ENCODE assay signal across 8 cellular contexts in genomic region chr19:7533925-7534480, GRCh38. TPM values are rescaled to one million over a fixed set of nuclear protein-coding genes. Genes with fewer than 3 reads are reported as not detected.
DNase-seq lines count a peak whose midpoint lies in the region; ATAC-seq and TF ChIP-seq lines count a peak whose summit lies in the region.

No MANE protein-coding gene starts in this region.

- H3K27ac Mint-ChIP-seq in neural crest cell (ENCODE audit: unreplicated experiment), result peak overlapping the region; percentile 96
- peak overlapping the region; percentile 83 for H3K27ac Mint-ChIP-seq in stimulated activated naive CD8-positive, alpha-beta T cell treated with anti-CD3 and anti-CD28 coated beads, Interleukin-15, Interleukin-2, amounts not matched to agents 100 ng/mL and 50 ng/mL, for 24 hours

- POLR2A ChIA-PET in GM10248 (lab: Yijun Ruan, JAX), result interaction anchor here (3.5 kb wide), 1 partner anchor 11 kb away, joined by 16 read pairs; the partner anchor contains the start of gene MCOLN1

- H3K79me2 ChIP-seq in Loucy (ENCODE audit: insufficient read depth, low read length), result no peaks in the 10 kb centered on the region

- no peaks in the 10 kb centered on the region for H3K27me3 ChIP-seq in Loucy (ENCODE audit: insufficient read depth, low read length, poor library complexity, severe bottlenecking)

- H3K4me3 ChIP-seq in Loucy (ENCODE audit: low read length, poor library complexity, severe bottlenecking) (peak overlapping the region; percentile 89), foreskin fibroblast (ENCODE audit: low read depth in 1 of 2, low read length in 2 of 2) (peak overlapping the region; percentile 81 to 93)

- H3K36me3 ChIP-seq in Loucy (ENCODE audit: insufficient read depth, low read length), result no peaks in the 10 kb centered on the region

- H3K4me2 ChIP-seq in Loucy (ENCODE audit: low read depth, low read length, poor library complexity, severe bottlenecking), result peak overlapping the region; percentile 98

- H3K4me1 ChIP-seq in Loucy (ENCODE audit: insufficient read depth, low read length, poor library complexity, severe bottlenecking), result no peaks in the 10 kb centered on the region

- DNase-seq in GM10248 (ENCODE audit: extremely low spot score) (peak; percentile 94), SHP77 treated with DMSO at 0.1 percent for 48 hours (lab: John Stamatoyannopoulos, UW) (peak; percentile 27), foreskin fibroblast (peak; percentile 87 to 97), neural crest cell (ENCODE audit: low read depth, low spot score) (peak; percentile 64)
- peak; percentile 61 to 82 (median 68) for DNase-seq in activated naive CD4-positive, alpha-beta T cell (lab: John Stamatoyannopoulos, UW)

- H2AFZ ChIP-seq in Loucy (ENCODE audit: low read length), result peak overlapping the region; percentile 96

- H3K9me2 ChIP-seq in Loucy (replicated peaks; ENCODE audit: low read depth, low read length), result no peaks in the 10 kb centered on the region

- H3K36me3 Mint-ChIP-seq in neural crest cell (ENCODE audit: low read depth), result no peaks in the 10 kb centered on the region
- peaks cover 18% of the 10 kb centered on the region for H3K36me3 Mint-ChIP-seq in stimulated activated naive CD8-positive, alpha-beta T cell treated with anti-CD3 and anti-CD28 coated beads, Interleukin-15, Interleukin-2, amounts not matched to agents 100 ng/mL and 50 ng/mL, for 24 hours (ENCODE audit: low read depth)

- H3K27me3 Mint-ChIP-seq in neural crest cell (ENCODE audit: low read depth), result no peaks in the 10 kb centered on the region
- H3K27me3 Mint-ChIP-seq in stimulated activated naive CD8-positive, alpha-beta T cell treated with anti-CD3 and anti-CD28 coated beads, Interleukin-15, Interleukin-2, amounts not matched to agents 100 ng/mL and 50 ng/mL, for 24 hours, result no peaks in the 10 kb centered on the region

- H3K9ac ChIP-seq in Loucy (ENCODE audit: low read depth, low read length, poor library complexity, severe bottlenecking), result peak overlapping the region; percentile 82

- TF ChIP-seq CTCF in GM10248 (IDR thresholded peaks at IDR 0.05; ENCODE audit: control extremely low read depth, extremely low read depth, low read depth, missing control alignments) (no peak), Loucy (conservative IDR thresholded peaks at IDR 0.05; ENCODE audit: low read length) (no peak), foreskin fibroblast (IDR thresholded peaks at IDR 0.05; ENCODE audit: low read depth, low read length) (no peak), neural crest cell (conservative IDR thresholded peaks at IDR 0.05) (no peak)

- ATAC-seq in HG02938 (IDR thresholded peaks at IDR 0.05; ENCODE audit: unreplicated experiment), result no peak

- no peaks in the 10 kb centered on the region for H3F3A ChIP-seq in Loucy (ENCODE audit: low read depth)

- peaks cover 20% of the 10 kb centered on the region for H3K4me1 Mint-ChIP-seq in neural crest cell
- peaks cover 23% of the 10 kb centered on the region for H3K4me1 Mint-ChIP-seq in stimulated activated naive CD8-positive, alpha-beta T cell treated with anti-CD3 and anti-CD28 coated beads, Interleukin-15, Interleukin-2, amounts not matched to agents 100 ng/mL and 50 ng/mL, for 24 hours (ENCODE audit: low read depth)

- H3K9me3 ChIP-seq in Loucy (ENCODE audit: insufficient read depth, low read depth, low read length), result no peaks in the 10 kb centered on the region

- no peaks in the 10 kb centered on the region for H3K9me3 Mint-ChIP-seq in neural crest cell
- H3K9me3 Mint-ChIP-seq in stimulated activated naive CD8-positive, alpha-beta T cell treated with anti-CD3 and anti-CD28 coated beads, Interleukin-15, Interleukin-2, amounts not matched to agents 100 ng/mL and 50 ng/mL, for 24 hours, result no peaks in the 10 kb centered on the region

- CTCF ChIA-PET in GM10248 (lab: Yijun Ruan, JAX), result interaction anchor here (1.0 to 1.1 kb wide), 2 partner anchors 34 to 266 kb away, joined by 3 read pairs; no protein-coding TSS in a partner anchor

- peak overlapping the region; percentile 99 for H3K4me3 Mint-ChIP-seq in neural crest cell
- H3K4me3 Mint-ChIP-seq in stimulated activated naive CD8-positive, alpha-beta T cell treated with anti-CD3 and anti-CD28 coated beads, Interleukin-15, Interleukin-2, amounts not matched to agents 100 ng/mL and 50 ng/mL, for 24 hours, result peak overlapping the region; percentile 94

- H4K20me1 ChIP-seq in Loucy (ENCODE audit: insufficient read depth, low read length, poor library complexity, severe bottlenecking), result no peaks in the 10 kb centered on the region

RNA-seq across cellular contexts. Expression of gene PNPLA6, which starts 1.5 kb away (rescaled TPM):
- 72.1 and 74.7 TPM in 2 replicates for total RNA-seq in neural crest cell

RNA-seq across cellular contexts. Expression of gene MCOLN1, which starts 11.6 kb away (rescaled TPM):
- 24.4 and 26.7 TPM in 2 replicates for total RNA-seq in neural crest cell

RNA-seq across cellular contexts. Expression of gene ZNF358, which starts 18.1 kb away (rescaled TPM):
- 75.6 and 76.2 TPM in 2 replicates for total RNA-seq in neural crest cell

RNA-seq across cellular contexts. Expression of gene PEX11G, which starts 45.2 kb away (rescaled TPM):
- 2.3 and 3.4 TPM in 2 replicates for total RNA-seq in neural crest cell

Comparison
In these comparisons a context has a peak if more than half of its experiments do, and no peak if none do; other contexts are left out.
1. DNase-seq: peak in every context shown above with its lines; median percentile 94 in GM10248; 92 in foreskin fibroblast; 68 in activated naive CD4-positive, alpha-beta T cell; 64 in neural crest cell; 27 in SHP77 treated with DMSO at 0.1 percent for 48 hours.